Comparison of ENCODE assay signal across 8 cellular contexts in genomic region chr2:213152065-213152794, GRCh38. TPM values are rescaled to one million over a fixed set of nuclear protein-coding genes. Genes with fewer than 3 reads are reported as not detected.
DNase-seq lines count a peak whose midpoint lies in the region; ATAC-seq and TF ChIP-seq lines count a peak whose summit lies in the region.

No MANE protein-coding gene starts in this region.

- peak; percentile 20 to 50 (median 41) for TF ChIP-seq CTCF in body of pancreas (IDR thresholded peaks at IDR 0.05)

- H3K27me3 ChIP-seq in body of pancreas (no peaks in the 10 kb centered on the region), iPS DF 6.9 (ENCODE audit: control insufficient read depth, insufficient read depth, low read length) (no peaks in the 10 kb centered on the region)

- H3K36me3 ChIP-seq in body of pancreas (replicated peaks in 1 of 2; ENCODE audit: insufficient read depth in 1 of 2, low read depth in 2 of 2) (no peaks in the 10 kb centered on the region), iPS DF 6.9 (ENCODE audit: control insufficient read depth, insufficient read depth, low read length) (no peaks in the 10 kb centered on the region)

- H3K27ac ChIP-seq in body of pancreas: peak overlapping the region; percentile 88 to 98 (median 96)
- H3K27ac ChIP-seq in iPS DF 6.9 (ENCODE audit: low read length): no peak overlapping the region

- peak in 2 of 3 donors; percentile 62 to 72 for TF ChIP-seq POLR2A in body of pancreas (IDR thresholded peaks at IDR 0.05)

- WGBS in body of pancreas, 2 donors: 0% methylated on average over 13 to 39 of the region's 39 CpGs
- no CpG with 5 or more reads among the region's 39 CpGs for WGBS in iPS DF 6.9 (ENCODE audit: insufficient coverage, insufficient read length)

- no peaks in the 10 kb centered on the region for H3K9me3 ChIP-seq in body of pancreas
- no peaks in the 10 kb centered on the region for H3K9me3 ChIP-seq in iPS DF 6.9 (ENCODE audit: control insufficient read depth, insufficient read depth, low read length)

- peak; percentile 42 for DNase-seq in COR-L47 (lab: John Stamatoyannopoulos, UW)
- DNase-seq in OCI-M1 (lab: John Stamatoyannopoulos, UW): peak; percentile 72
- peak; percentile 67 to 79 (median 74) for DNase-seq in body of pancreas
- DNase-seq in iPS DF 6.9 (ENCODE audit: low read depth, low spot score): peak; percentile 5
- peak; percentile 80 for DNase-seq in retina
- no peak for DNase-seq in SIG-M5 treated with dmso at 0.1 percent for 504 hours (lab: John Stamatoyannopoulos, UW; ENCODE audit: unreplicated experiment)

- ATAC-seq in GM19025 (IDR thresholded peaks at IDR 0.05; ENCODE audit: low read depth, unreplicated experiment) (peak; percentile 13), HG03196 (IDR thresholded peaks at IDR 0.05; ENCODE audit: unreplicated experiment) (peak; percentile 25), body of pancreas (peak; percentile 70)

- intact Hi-C loops in body of pancreas (cut with DNase I): loop anchor here (10.0 kb wide), 2 partner anchors 377 to 467 kb away; no protein-coding TSS in a partner anchor

- H3K4me1 ChIP-seq in body of pancreas (peaks cover 26% of the 10 kb centered on the region), iPS DF 6.9 (ENCODE audit: control insufficient read depth, insufficient read depth, low read length) (peaks cover 1% of the 10 kb centered on the region; the same call in 1 of the 2 replicates)

- peak overlapping the region; percentile 72 to 84 for H3K4me3 ChIP-seq in body of pancreas
- H3K4me3 ChIP-seq in iPS DF 6.9 (ENCODE audit: low read length): peak overlapping the region; percentile 82

RNA-seq across cellular contexts. Expression of gene IKZF2, which starts 0.8 kb away (rescaled TPM):
- 1 to 10 TPM; 1.3 to 3.9 TPM for total RNA-seq in body of pancreas

Comparison
In these comparisons a context has a peak if more than half of its experiments do, and no peak if none do; other contexts are left out.
1. ATAC-seq: peak in every context shown above with its lines; median percentile 70 in body of pancreas; 25 in HG03196; 13 in GM19025.